8 cellular contexts compared by ENCODE assay signal in genomic region chr12:6937481-6938352, GRCh38.
DNase-seq lines count a peak whose midpoint lies in the region; ATAC-seq lines count a peak whose summit lies in the region.

No MANE protein-coding gene starts in this region.

- DNase-seq in AG20443 (ENCODE audit: low spot score), result peak; percentile 92
- peak; percentile 93 to 97 for DNase-seq in NCI-H446 (lab: John Stamatoyannopoulos, UW)
- DNase-seq in cerebellar cortex (ENCODE audit: low spot score), result peak; percentile 97
- DNase-seq in islet precursor cell, result peak; percentile 98
- DNase-seq in stimulated activated CD4-positive, alpha-beta T cell treated with anti-CD3 and anti-CD28 coated beads, Interleukin-12 subunit alpha, Interleukin-12 subunit beta, amount 100 ng/mL, for 48 hours (ENCODE audit: low read depth in 2 of 3, low spot score in 1 of 3), result peak; percentile 89 to 92 (median 89)

- ATAC-seq in GM19023 (IDR thresholded peaks at IDR 0.05; ENCODE audit: unreplicated experiment), result peak; percentile 79
- ATAC-seq in HG03280 (IDR thresholded peaks at IDR 0.05; ENCODE audit: unreplicated experiment), result peak; percentile 89
- peak; percentile 96 to 97 for ATAC-seq in activated CD4-positive, CD25-positive, alpha-beta regulatory T cell treated with anti-CD3 and anti-CD28 coated beads, Interleukin-2, amount 50 U/mL, for 24 hours

Comparison
In these comparisons a context has a peak if more than half of its experiments do, and no peak if none do; other contexts are left out.
1. Peak in every context shown above with its lines: DNase-seq and ATAC-seq.